In the genomic region with DNA sequence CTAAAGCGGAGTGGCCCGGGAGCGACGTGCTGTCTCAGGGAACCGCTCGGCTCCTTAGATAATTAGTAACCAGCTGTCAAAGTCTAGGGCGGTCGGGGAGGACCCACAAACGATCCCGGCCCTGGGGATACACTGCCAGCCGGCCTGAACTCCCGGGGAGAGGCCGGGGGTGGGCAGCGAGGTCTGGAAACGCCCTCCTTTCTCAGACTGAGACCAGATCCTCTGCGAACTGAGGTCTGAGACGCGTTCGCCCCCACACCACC, we compare ENCODE assay signal across 1 cellular context.
TF ChIP-seq lines count a peak whose summit lies in the region.

No MANE protein-coding gene starts in this region.

TF ChIP-seq in HepG2, 621 proteins besides CTCF, POLR2A, EP300 and RAD21 (continued from another document and continues in another):
- TF ChIP-seq, protein P1, sequence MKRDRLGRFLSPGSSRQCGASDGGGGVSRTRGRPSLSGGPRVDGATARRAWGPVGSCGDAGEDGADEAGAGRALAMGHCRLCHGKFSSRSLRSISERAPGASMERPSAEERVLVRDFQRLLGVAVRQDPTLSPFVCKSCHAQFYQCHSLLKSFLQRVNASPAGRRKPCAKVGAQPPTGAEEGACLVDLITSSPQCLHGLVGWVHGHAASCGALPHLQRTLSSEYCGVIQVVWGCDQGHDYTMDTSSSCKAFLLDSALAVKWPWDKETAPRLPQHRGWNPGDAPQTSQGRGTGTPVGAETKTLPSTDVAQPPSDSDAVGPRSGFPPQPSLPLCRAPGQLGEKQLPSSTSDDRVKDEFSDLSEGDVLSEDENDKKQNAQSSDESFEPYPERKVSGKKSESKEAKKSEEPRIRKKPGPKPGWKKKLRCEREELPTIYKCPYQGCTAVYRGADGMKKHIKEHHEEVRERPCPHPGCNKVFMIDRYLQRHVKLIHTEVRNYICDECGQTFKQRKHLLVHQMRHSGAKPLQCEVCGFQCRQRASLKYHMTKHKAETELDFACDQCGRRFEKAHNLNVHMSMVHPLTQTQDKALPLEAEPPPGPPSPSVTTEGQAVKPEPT (CRISPR knock-in tag; IDR thresholded peaks at IDR 0.05; ENCODE audit: low read depth), result no peak
- TF ChIP-seq PHF21A (CRISPR knock-in tag; IDR thresholded peaks at IDR 0.05) (peak; percentile 50), ZSCAN21 (CRISPR knock-in tag; IDR thresholded peaks at IDR 0.05; ENCODE audit: borderline replicate concordance) (no peak), ZKSCAN1 (IDR thresholded peaks at IDR 0.05; ENCODE audit: low read length) (no peak), ASH2L (IDR thresholded peaks at IDR 0.05; ENCODE audit: insufficient read length, low read depth, low read length) (no peak), ZFP90 (CRISPR knock-in tag; IDR thresholded peaks at IDR 0.05; ENCODE audit: borderline replicate concordance) (no peak), CCAR2 (optimal IDR thresholded peaks at IDR 0.05; ENCODE audit: low read depth, low read length) (no peak), CEBPG (CRISPR knock-in tag; IDR thresholded peaks at IDR 0.05) (no peak), ZNF563 (CRISPR knock-in tag; IDR thresholded peaks at IDR 0.05) (no peak), TBX2 (CRISPR knock-in tag; IDR thresholded peaks at IDR 0.05; ENCODE audit: borderline replicate concordance) (peak; percentile 35; the same call in 1 of the 2 replicates), HIVEP1 (CRISPR knock-in tag; IDR thresholded peaks at IDR 0.05) (no peak; the same call in 1 of the 2 replicates), RFX1 (IDR thresholded peaks at IDR 0.05) (no peak), MTA3 (CRISPR knock-in tag; IDR thresholded peaks at IDR 0.05) (no peak), KDM5B (CRISPR knock-in tag; IDR thresholded peaks at IDR 0.05; ENCODE audit: borderline replicate concordance) (no peak), DR1 (CRISPR knock-in tag; IDR thresholded peaks at IDR 0.05) (no peak), ZFP1 (CRISPR knock-in tag; IDR thresholded peaks at IDR 0.05) (no peak; the same call in 1 of the 2 replicates), ZNF746 (CRISPR knock-in tag; IDR thresholded peaks at IDR 0.05) (peak; percentile 19; the same call in 1 of the 2 replicates), NFIC (IDR thresholded peaks at IDR 0.05; ENCODE audit: low read length) (no peak), RXRB (CRISPR knock-in tag; IDR thresholded peaks at IDR 0.05; ENCODE audit: borderline replicate concordance) (no peak), TEAD3 (CRISPR knock-in tag; optimal IDR thresholded peaks at IDR 0.05; ENCODE audit: borderline replicate concordance) (no peak), ZNF3 (CRISPR knock-in tag; IDR thresholded peaks at IDR 0.05) (no peak), ZNF672 (CRISPR knock-in tag; IDR thresholded peaks at IDR 0.05) (no peak), ZFX (CRISPR knock-in tag; IDR thresholded peaks at IDR 0.05; ENCODE audit: low read depth) (peak; percentile 63), SATB2 (CRISPR knock-in tag; IDR thresholded peaks at IDR 0.05) (no peak), TARDBP (CRISPR knock-in tag; IDR thresholded peaks at IDR 0.05) (peak; percentile 74; the same call in 1 of the 2 replicates), REXO4 (CRISPR knock-in tag; IDR thresholded peaks at IDR 0.05; ENCODE audit: borderline replicate concordance) (no peak), GZF1 (CRISPR knock-in tag; IDR thresholded peaks at IDR 0.05) (peak; percentile 41; the same call in 1 of the 2 replicates), SMAD9 (CRISPR knock-in tag; IDR thresholded peaks at IDR 0.05) (no peak), TSC22D2 (CRISPR knock-in tag; IDR thresholded peaks at IDR 0.05; ENCODE audit: borderline replicate concordance) (no peak), MLLT10 (CRISPR knock-in tag; IDR thresholded peaks at IDR 0.05) (no peak), FOXA1 (IDR thresholded peaks at IDR 0.05) (no peak), FOXA1 (CRISPR knock-in tag; IDR thresholded peaks at IDR 0.05) (no peak), REL (CRISPR knock-in tag; conservative IDR thresholded peaks at IDR 0.05) (0 out of 2 replicates have a peak, but pooled peaks have one; percentile 17), ZNF616 (CRISPR knock-in tag; IDR thresholded peaks at IDR 0.05; ENCODE audit: low read depth) (no peak), NCOA2 (CRISPR knock-in tag; IDR thresholded peaks at IDR 0.05) (no peak), TMF1 (CRISPR knock-in tag; IDR thresholded peaks at IDR 0.05; ENCODE audit: low read depth) (0 out of 2 replicates have a peak, but pooled peaks have one; percentile 60), MIXL1 (CRISPR knock-in tag; IDR thresholded peaks at IDR 0.05) (no peak), SRSF4 (IDR thresholded peaks at IDR 0.05; ENCODE audit: low read depth, low read length, poor library complexity, severe bottlenecking) (no peak), ZNF451 (CRISPR knock-in tag; IDR thresholded peaks at IDR 0.05) (no peak), ZNF839 (CRISPR knock-in tag; IDR thresholded peaks at IDR 0.05; ENCODE audit: borderline replicate concordance) (no peak), HOXA9 (CRISPR knock-in tag; IDR thresholded peaks at IDR 0.05; ENCODE audit: borderline replicate concordance) (no peak)
- TF ChIP-seq, protein P2, sequence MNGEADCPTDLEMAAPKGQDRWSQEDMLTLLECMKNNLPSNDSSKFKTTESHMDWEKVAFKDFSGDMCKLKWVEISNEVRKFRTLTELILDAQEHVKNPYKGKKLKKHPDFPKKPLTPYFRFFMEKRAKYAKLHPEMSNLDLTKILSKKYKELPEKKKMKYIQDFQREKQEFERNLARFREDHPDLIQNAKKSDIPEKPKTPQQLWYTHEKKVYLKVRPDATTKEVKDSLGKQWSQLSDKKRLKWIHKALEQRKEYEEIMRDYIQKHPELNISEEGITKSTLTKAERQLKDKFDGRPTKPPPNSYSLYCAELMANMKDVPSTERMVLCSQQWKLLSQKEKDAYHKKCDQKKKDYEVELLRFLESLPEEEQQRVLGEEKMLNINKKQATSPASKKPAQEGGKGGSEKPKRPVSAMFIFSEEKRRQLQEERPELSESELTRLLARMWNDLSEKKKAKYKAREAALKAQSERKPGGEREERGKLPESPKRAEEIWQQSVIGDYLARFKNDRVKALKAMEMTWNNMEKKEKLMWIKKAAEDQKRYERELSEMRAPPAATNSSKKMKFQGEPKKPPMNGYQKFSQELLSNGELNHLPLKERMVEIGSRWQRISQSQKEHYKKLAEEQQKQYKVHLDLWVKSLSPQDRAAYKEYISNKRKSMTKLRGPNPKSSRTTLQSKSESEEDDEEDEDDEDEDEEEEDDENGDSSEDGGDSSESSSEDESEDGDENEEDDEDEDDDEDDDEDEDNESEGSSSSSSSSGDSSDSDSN (CRISPR knock-in tag; IDR thresholded peaks at IDR 0.05), result peak; percentile 85
- TF ChIP-seq, protein P3, sequence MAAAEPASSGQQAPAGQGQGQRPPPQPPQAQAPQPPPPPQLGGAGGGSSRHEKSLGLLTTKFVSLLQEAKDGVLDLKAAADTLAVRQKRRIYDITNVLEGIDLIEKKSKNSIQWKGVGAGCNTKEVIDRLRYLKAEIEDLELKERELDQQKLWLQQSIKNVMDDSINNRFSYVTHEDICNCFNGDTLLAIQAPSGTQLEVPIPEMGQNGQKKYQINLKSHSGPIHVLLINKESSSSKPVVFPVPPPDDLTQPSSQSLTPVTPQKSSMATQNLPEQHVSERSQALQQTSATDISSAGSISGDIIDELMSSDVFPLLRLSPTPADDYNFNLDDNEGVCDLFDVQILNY (CRISPR knock-in tag; conservative IDR thresholded peaks at IDR 0.05), result no peak
- TF ChIP-seq, protein P4, sequence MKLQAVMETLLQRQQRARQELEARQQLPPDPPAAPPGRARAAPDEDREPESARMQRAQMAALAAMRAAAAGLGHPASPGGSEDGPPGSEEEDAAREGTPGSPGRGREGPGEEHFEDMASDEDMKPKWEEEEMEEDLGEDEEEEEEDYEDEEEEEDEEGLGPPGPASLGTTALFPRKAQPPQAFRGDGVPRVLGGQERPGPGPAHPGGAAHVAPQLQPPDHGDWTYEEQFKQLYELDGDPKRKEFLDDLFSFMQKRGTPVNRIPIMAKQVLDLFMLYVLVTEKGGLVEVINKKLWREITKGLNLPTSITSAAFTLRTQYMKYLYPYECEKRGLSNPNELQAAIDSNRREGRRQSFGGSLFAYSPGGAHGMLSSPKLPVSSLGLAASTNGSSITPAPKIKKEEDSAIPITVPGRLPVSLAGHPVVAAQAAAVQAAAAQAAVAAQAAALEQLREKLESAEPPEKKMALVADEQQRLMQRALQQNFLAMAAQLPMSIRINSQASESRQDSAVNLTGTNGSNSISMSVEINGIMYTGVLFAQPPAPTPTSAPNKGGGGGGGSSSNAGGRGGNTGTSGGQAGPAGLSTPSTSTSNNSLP (IDR thresholded peaks at IDR 0.05; ENCODE audit: low read depth, low read length), result no peak
- TF ChIP-seq, protein P5, sequence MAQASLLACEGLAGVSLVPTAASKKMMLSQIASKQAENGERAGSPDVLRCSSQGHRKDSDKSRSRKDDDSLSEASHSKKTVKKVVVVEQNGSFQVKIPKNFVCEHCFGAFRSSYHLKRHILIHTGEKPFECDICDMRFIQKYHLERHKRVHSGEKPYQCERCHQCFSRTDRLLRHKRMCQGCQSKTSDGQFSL (CRISPR knock-in tag; IDR thresholded peaks at IDR 0.05), result no peak
- TF ChIP-seq, protein P6, sequence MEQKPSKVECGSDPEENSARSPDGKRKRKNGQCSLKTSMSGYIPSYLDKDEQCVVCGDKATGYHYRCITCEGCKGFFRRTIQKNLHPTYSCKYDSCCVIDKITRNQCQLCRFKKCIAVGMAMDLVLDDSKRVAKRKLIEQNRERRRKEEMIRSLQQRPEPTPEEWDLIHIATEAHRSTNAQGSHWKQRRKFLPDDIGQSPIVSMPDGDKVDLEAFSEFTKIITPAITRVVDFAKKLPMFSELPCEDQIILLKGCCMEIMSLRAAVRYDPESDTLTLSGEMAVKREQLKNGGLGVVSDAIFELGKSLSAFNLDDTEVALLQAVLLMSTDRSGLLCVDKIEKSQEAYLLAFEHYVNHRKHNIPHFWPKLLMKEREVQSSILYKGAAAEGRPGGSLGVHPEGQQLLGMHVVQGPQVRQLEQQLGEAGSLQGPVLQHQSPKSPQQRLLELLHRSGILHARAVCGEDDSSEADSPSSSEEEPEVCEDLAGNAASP (CRISPR knock-in tag; IDR thresholded peaks at IDR 0.05; ENCODE audit: borderline replicate concordance), result no peak
- TF ChIP-seq, protein P7, sequence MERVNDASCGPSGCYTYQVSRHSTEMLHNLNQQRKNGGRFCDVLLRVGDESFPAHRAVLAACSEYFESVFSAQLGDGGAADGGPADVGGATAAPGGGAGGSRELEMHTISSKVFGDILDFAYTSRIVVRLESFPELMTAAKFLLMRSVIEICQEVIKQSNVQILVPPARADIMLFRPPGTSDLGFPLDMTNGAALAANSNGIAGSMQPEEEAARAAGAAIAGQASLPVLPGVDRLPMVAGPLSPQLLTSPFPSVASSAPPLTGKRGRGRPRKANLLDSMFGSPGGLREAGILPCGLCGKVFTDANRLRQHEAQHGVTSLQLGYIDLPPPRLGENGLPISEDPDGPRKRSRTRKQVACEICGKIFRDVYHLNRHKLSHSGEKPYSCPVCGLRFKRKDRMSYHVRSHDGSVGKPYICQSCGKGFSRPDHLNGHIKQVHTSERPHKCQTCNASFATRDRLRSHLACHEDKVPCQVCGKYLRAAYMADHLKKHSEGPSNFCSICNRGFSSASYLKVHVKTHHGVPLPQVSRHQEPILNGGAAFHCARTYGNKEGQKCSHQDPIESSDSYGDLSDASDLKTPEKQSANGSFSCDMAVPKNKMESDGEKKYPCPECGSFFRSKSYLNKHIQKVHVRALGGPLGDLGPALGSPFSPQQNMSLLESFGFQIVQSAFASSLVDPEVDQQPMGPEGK (CRISPR knock-in tag; IDR thresholded peaks at IDR 0.05), result peak; percentile 30; the same call in 1 of the 2 replicates
- TF ChIP-seq, protein P8, sequence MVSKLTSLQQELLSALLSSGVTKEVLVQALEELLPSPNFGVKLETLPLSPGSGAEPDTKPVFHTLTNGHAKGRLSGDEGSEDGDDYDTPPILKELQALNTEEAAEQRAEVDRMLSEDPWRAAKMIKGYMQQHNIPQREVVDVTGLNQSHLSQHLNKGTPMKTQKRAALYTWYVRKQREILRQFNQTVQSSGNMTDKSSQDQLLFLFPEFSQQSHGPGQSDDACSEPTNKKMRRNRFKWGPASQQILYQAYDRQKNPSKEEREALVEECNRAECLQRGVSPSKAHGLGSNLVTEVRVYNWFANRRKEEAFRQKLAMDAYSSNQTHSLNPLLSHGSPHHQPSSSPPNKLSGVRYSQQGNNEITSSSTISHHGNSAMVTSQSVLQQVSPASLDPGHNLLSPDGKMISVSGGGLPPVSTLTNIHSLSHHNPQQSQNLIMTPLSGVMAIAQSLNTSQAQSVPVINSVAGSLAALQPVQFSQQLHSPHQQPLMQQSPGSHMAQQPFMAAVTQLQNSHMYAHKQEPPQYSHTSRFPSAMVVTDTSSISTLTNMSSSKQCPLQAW (CRISPR knock-in tag; IDR thresholded peaks at IDR 0.05), result peak; percentile 78
- TF ChIP-seq, protein P9, sequence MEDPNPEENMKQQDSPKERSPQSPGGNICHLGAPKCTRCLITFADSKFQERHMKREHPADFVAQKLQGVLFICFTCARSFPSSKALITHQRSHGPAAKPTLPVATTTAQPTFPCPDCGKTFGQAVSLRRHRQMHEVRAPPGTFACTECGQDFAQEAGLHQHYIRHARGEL (CRISPR knock-in tag; IDR thresholded peaks at IDR 0.05), result no peak
- TF ChIP-seq, protein P10, sequence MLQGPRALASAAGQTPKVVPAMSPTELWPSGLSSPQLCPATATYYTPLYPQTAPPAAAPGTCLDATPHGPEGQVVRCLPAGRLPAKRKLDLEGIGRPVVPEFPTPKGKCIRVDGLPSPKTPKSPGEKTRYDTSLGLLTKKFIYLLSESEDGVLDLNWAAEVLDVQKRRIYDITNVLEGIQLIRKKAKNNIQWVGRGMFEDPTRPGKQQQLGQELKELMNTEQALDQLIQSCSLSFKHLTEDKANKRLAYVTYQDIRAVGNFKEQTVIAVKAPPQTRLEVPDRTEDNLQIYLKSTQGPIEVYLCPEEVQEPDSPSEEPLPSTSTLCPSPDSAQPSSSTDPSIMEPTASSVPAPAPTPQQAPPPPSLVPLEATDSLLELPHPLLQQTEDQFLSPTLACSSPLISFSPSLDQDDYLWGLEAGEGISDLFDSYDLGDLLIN (CRISPR knock-in tag; IDR thresholded peaks at IDR 0.05; ENCODE audit: borderline replicate concordance), result no peak
- TF ChIP-seq, protein P11, sequence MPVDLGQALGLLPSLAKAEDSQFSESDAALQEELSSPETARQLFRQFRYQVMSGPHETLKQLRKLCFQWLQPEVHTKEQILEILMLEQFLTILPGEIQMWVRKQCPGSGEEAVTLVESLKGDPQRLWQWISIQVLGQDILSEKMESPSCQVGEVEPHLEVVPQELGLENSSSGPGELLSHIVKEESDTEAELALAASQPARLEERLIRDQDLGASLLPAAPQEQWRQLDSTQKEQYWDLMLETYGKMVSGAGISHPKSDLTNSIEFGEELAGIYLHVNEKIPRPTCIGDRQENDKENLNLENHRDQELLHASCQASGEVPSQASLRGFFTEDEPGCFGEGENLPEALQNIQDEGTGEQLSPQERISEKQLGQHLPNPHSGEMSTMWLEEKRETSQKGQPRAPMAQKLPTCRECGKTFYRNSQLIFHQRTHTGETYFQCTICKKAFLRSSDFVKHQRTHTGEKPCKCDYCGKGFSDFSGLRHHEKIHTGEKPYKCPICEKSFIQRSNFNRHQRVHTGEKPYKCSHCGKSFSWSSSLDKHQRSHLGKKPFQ (CRISPR knock-in tag; IDR thresholded peaks at IDR 0.05; ENCODE audit: insufficient replicate concordance), result no peak
